ENCODE assay signal across 16 cellular contexts in genomic region chr9:14403112-14403511, GRCh38.
"Had no signal": no experiment of that assay in that cellular context is flagged by ENCODE, and none has a peak within 500 bp of the region (broad histone marks: within the 10 kb centered on the region; RNA-seq: fewer than 3 reads in every experiment).

No MANE protein-coding gene starts in this region.

- ATAC-seq: stimulated activated naive CD8-positive, alpha-beta T cell treated with anti-CD3 and anti-CD28 coated beads, Interleukin-15, amount 100 ng/mL, for 72 hours had no signal

- H3K27ac ChIP-seq: coronary artery, heart right ventricle, left ventricle myocardium inferior, ovary, testis had no signal

- H3K36me3 ChIP-seq: heart right ventricle, left ventricle myocardium inferior, ovary had no signal

- H3K9me3 ChIP-seq: left ventricle myocardium inferior, ovary, testis had no signal

- DNase-seq: activated B cell treated with CpG ODN at 0.5 μM for 24 hours; activated CD4-positive, alpha-beta T cell treated with anti-CD3 and anti-CD28 coated beads, Interleukin-2, amount 10 ng/mL, durations not matched to agents 24 days and 14 days; activated naive CD4-positive, alpha-beta T cell treated with Interleukin-2 at 50 U/mL for 16 hours; effector CD8-positive, alpha-beta T cell; foreskin melanocyte; heart right ventricle; left ventricle myocardium inferior; mesendoderm; ovary; stimulated activated CD4-positive, alpha-beta T cell treated with anti-CD3 and anti-CD28 coated beads, Interleukin-15, amount 100 ng/mL, for 24 hours; stimulated activated CD4-positive, alpha-beta T cell treated with anti-CD3 and anti-CD28 coated beads, Interleukin-4, amount 100 ng/mL, for 24 hours; stimulated activated naive CD8-positive, alpha-beta T cell treated with anti-CD3 and anti-CD28 coated beads, Interleukin-15, amount 100 ng/mL, for 72 hours; testis had no signal

- H3K27me3 ChIP-seq: heart right ventricle, ovary, testis had no signal

- H3K4me1 ChIP-seq: testis had no signal

- FAIRE-seq: keratinocyte, TTC549 had no signal

- H3K4me3 ChIP-seq: coronary artery, heart right ventricle, left ventricle myocardium inferior, ovary, testis had no signal
